ENCODE assay signal across 8 cellular contexts in the genomic region with DNA sequence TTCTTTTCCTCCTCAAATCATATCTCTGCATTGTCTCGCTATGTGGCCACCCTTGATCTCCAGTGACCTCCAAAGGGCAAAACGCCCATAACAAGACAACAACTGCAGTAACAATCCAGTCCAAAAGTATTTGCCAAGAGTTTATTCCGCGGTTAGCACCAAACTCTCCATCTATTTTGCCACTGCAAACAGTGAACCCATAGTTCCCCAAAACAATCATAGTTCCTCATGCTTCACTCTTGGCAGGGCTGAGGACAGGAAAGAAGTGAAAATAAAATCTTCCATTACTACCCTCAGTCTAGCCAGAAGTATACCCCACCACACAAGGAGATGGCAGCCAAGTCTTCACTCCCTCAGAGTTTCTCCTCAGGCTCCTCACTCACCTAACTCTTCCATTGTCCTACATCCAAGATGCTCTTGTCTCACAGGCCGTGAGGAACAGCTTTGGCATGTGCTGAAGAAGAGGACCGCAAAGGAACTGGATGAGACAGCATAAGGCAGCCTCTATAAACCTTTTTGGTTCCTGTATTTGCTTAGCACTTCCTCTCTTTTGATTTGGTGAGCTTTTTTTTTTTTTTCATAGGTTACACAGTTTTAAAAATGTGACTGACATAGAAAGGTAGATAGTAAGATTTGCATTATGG. TPM values are rescaled to one million over a fixed set of nuclear protein-coding genes. Genes with fewer than 3 reads are reported as not detected.
DNase-seq lines count a peak whose midpoint lies in the region; TF ChIP-seq lines count a peak whose summit lies in the region.

A gene (minus strand): TSS at position 480 of the 644 bp plus-strand sequence. CDS start 84 bp downstream, at position 396.

- CTCF ChIA-PET in GM10248 (lab: Yijun Ruan, JAX), result interaction anchor here (1.4 to 3.3 kb wide), 7 partner anchors 8 to 583 kb away, joined by 3 to 40 read pairs (median 8); no protein-coding TSS in a partner anchor

- H3K4me3 Mint-ChIP-seq in activated T-helper 2 cell treated with anti-CD3 and anti-CD28 coated beads, Interferon-gamma antibody, Interleukin-2, Interleukin-4, amounts not matched to agents 10 μg/mL and 5 μg/mL and 100 μg/mL, durations not matched to agents 14 hours and 24 hours and 36 hours (ENCODE audit: low read depth), result peak within 1 kb of the TSS; percentile 90

- TF ChIP-seq CTCF in GM10248 (IDR thresholded peaks at IDR 0.05; ENCODE audit: control extremely low read depth, extremely low read depth, low read depth, missing control alignments) (peak; percentile 34), OCI-LY3 (IDR thresholded peaks at IDR 0.05; ENCODE audit: low read depth, low read length) (peak; percentile 38; the same call in 1 of the 2 replicates)

- peaks cover 8% of the 10 kb centered on the region for H3K36me3 ChIP-seq in OCI-LY3 (replicated peaks; ENCODE audit: low read depth, low read length)
- no peaks in the 10 kb centered on the region for H3K36me3 ChIP-seq in iPS-18a (ENCODE audit: control insufficient read depth, low read depth, low read length)

- H3K27ac ChIP-seq in OCI-LY3 (ENCODE audit: low read length) (peak within 1 kb of the TSS; percentile 94), iPS-18a (ENCODE audit: low read length) (no peak within 1 kb of the TSS)

- H3K4me1 ChIP-seq in OCI-LY3 (ENCODE audit: low read length) (peaks cover 44% of the 10 kb centered on the region), iPS-18a (ENCODE audit: control insufficient read depth, low read depth, low read length) (no peaks in the 10 kb centered on the region)

- POLR2A ChIA-PET in GM10248 (lab: Yijun Ruan, JAX), result no interaction called here

- peaks cover 42% of the 10 kb centered on the region for H3K36me3 Mint-ChIP-seq in activated T-helper 2 cell treated with anti-CD3 and anti-CD28 coated beads, Interferon-gamma antibody, Interleukin-2, Interleukin-4, amounts not matched to agents 10 μg/mL and 5 μg/mL and 100 μg/mL, durations not matched to agents 14 hours and 24 hours and 36 hours (ENCODE audit: low read depth)

- H3K9me3 Mint-ChIP-seq in activated T-helper 2 cell treated with anti-CD3 and anti-CD28 coated beads, Interferon-gamma antibody, Interleukin-2, Interleukin-4, amounts not matched to agents 10 μg/mL and 5 μg/mL and 100 μg/mL, durations not matched to agents 14 hours and 24 hours and 36 hours, result no peaks in the 10 kb centered on the region

- H2AFZ ChIP-seq in OCI-LY3 (ENCODE audit: low read depth, low read length), result peak within 1 kb of the TSS; percentile 37; the same call in 1 of the 2 replicates

- peak within 1 kb of the TSS; percentile 95 for H3K9ac ChIP-seq in OCI-LY3 (ENCODE audit: low read length)
- H3K9ac ChIP-seq in iPS-18a (ENCODE audit: low read length), result peak within 1 kb of the TSS; percentile 99

- H4K20me1 ChIP-seq in OCI-LY3 (ENCODE audit: insufficient read depth, low read length), result peaks cover 9% of the 10 kb centered on the region

- no peaks in the 10 kb centered on the region for H3K27me3 ChIP-seq in OCI-LY3 (ENCODE audit: low read depth, low read length)
- no peaks in the 10 kb centered on the region for H3K27me3 ChIP-seq in iPS-18a (ENCODE audit: control insufficient read depth, insufficient read depth, low read length)

- no peaks in the 10 kb centered on the region for H3K27me3 Mint-ChIP-seq in activated T-helper 2 cell treated with anti-CD3 and anti-CD28 coated beads, Interferon-gamma antibody, Interleukin-2, Interleukin-4, amounts not matched to agents 10 μg/mL and 5 μg/mL and 100 μg/mL, durations not matched to agents 14 hours and 24 hours and 36 hours (ENCODE audit: low read depth)

- H3K4me2 ChIP-seq in OCI-LY3 (ENCODE audit: low read length), result peak within 1 kb of the TSS; percentile 92

- peak within 1 kb of the TSS; percentile 75 for H3K4me3 ChIP-seq in OCI-LY3 (ENCODE audit: low read length)
- peak within 1 kb of the TSS; percentile 88 for H3K4me3 ChIP-seq in iPS-18a (ENCODE audit: low read length)

- intact Hi-C loops in activated T-helper 2 cell treated with anti-CD3 and anti-CD28 coated beads, Interferon-gamma antibody, Interleukin-2, Interleukin-4, amounts not matched to agents 10 μg/mL and 5 μg/mL and 100 μg/mL, durations not matched to agents 14 hours and 24 hours and 36 hours (cut with micrococcal nuclease), result loop anchor here (2.0 to 10.0 kb wide), 9 partner anchors 37 to 1041 kb away; a partner anchor contains a TSS

- peaks cover 41% of the 10 kb centered on the region for H3K4me1 Mint-ChIP-seq in activated T-helper 2 cell treated with anti-CD3 and anti-CD28 coated beads, Interferon-gamma antibody, Interleukin-2, Interleukin-4, amounts not matched to agents 10 μg/mL and 5 μg/mL and 100 μg/mL, durations not matched to agents 14 hours and 24 hours and 36 hours (ENCODE audit: low read depth)

- DNase-seq in GM10248 (ENCODE audit: extremely low spot score) (peak; percentile 13), NK-92 (lab: John Stamatoyannopoulos, UW; ENCODE audit: unreplicated experiment) (no peak), NCI-H2196 (lab: John Stamatoyannopoulos, UW; ENCODE audit: unreplicated experiment) (no peak), HUDEP-2 (lab: John Stamatoyannopoulos, UW; ENCODE audit: unreplicated experiment in 76 of 76) (no peak)
- DNase-seq in activated T-helper 2 cell treated with anti-CD3 and anti-CD28 coated beads, Interferon-gamma antibody, Interleukin-2, Interleukin-4, amounts not matched to agents 10 μg/mL and 5 μg/mL and 100 μg/mL, durations not matched to agents 14 hours and 24 hours and 36 hours (ENCODE audit: low spot score), result peak; percentile 35
- DNase-seq in stimulated activated CD4-positive, alpha-beta T cell treated with anti-CD3 and anti-CD28 coated beads, TNF-alpha, amount 100 ng/mL, for 1 hour (ENCODE audit: low read depth in 3 of 3, low spot score in 1 of 3), result peak in 2 of 3 donors; percentile 25 to 36

- peak within 1 kb of the TSS; percentile 100 for H3K27ac Mint-ChIP-seq in activated T-helper 2 cell treated with anti-CD3 and anti-CD28 coated beads, Interferon-gamma antibody, Interleukin-2, Interleukin-4, amounts not matched to agents 10 μg/mL and 5 μg/mL and 100 μg/mL, durations not matched to agents 14 hours and 24 hours and 36 hours

- peaks cover 51% of the 10 kb centered on the region for H3K79me2 ChIP-seq in OCI-LY3 (ENCODE audit: low read length)

- H3K9me3 ChIP-seq in OCI-LY3 (ENCODE audit: insufficient read depth, low read length) (no peaks in the 10 kb centered on the region), iPS-18a (ENCODE audit: control insufficient read depth, low read depth, low read length) (no peaks in the 10 kb centered on the region)

RNA-seq across cellular contexts. Expression of the gene that starts here (rescaled TPM):
- 115 and 129 TPM in 2 replicates for total RNA-seq in activated T-helper 2 cell treated with anti-CD3 and anti-CD28 coated beads, Interferon-gamma antibody, Interleukin-2, Interleukin-4, amounts not matched to agents 10 μg/mL and 5 μg/mL and 100 μg/mL, durations not matched to agents 14 hours and 24 hours and 36 hours

Comparison
In these comparisons a context has a peak if more than half of its experiments do, and no peak if none do; other contexts are left out.
1. DNase-seq: peak in GM10248 (single experiment), activated T-helper 2 cell treated with anti-CD3 and anti-CD28 coated beads, Interferon-gamma antibody, Interleukin-2, Interleukin-4, amounts not matched to agents 10 μg/mL and 5 μg/mL and 100 μg/mL, durations not matched to agents 14 hours and 24 hours and 36 hours (single experiment) and stimulated activated CD4-positive, alpha-beta T cell treated with anti-CD3 and anti-CD28 coated beads, TNF-alpha, amount 100 ng/mL, for 1 hour (2 of 3); none in NK-92 (single experiment), NCI-H2196 (single experiment) and HUDEP-2 (0 of 76).